ENCODE assay signal across 14 cellular contexts in the genomic region with DNA sequence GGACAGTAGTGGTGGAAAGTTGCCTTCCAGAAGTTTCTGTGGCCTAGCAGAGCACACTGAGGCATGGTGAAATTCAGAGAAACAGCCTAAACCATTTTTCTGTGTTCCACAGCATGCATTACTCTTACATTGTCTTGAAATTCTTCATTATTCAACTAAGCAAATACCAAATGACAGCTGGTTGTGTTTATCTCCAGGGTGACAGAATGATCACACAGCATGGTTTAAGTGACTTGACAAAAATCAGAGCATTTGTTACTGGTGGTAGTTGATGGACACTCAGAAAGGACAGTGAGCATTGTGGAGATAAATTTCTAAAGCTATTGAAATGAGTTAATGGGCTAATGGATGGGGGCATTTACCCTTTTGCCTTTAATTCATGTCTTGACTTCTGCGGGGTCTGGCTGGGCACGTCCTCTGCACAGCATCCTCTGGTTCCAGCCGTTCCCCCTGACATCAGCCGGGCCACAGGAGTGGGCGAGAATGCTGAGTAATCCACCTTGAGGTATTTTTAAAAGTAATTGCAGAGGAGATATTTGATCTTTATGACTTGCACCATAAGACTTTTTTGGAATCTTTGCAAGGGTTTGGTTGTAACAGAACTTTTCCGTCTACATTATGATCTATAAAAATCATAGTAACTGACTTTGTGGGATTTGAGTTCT.
"Had no signal": no experiment of that assay in that cellular context is flagged by ENCODE, and none has a peak within 500 bp of the region (broad histone marks: within the 10 kb centered on the region; RNA-seq: fewer than 3 reads in every experiment).

No MANE protein-coding gene starts in this region.

- H3K4me1 Mint-ChIP-seq: activated naive CD8-positive, alpha-beta T cell treated with anti-CD3 and anti-CD28 coated beads for 36 hours had no signal

- DNase-seq: activated CD4-positive, alpha-beta T cell treated with anti-CD3 and anti-CD28 coated beads, Interleukin-2, amount 50 U/mL, for 1 hour; activated CD8-positive, alpha-beta memory T cell treated with anti-CD3 and anti-CD28 coated beads for 24 hours; activated naive CD8-positive, alpha-beta T cell treated with anti-CD3 and anti-CD28 coated beads for 36 hours; brain microvascular endothelial cell; cortex of kidney; effector CD8-positive, alpha-beta T cell; foreskin melanocyte; mesendoderm; nephron progenitor cell; occipital lobe; right cardiac atrium; T-helper 9 cell had no signal

- H3K27ac Mint-ChIP-seq: activated naive CD8-positive, alpha-beta T cell treated with anti-CD3 and anti-CD28 coated beads for 36 hours; nephron progenitor cell; progenitor cell of endocrine pancreas; stimulated activated naive CD8-positive, alpha-beta T cell treated with anti-CD3 and anti-CD28 coated beads, Interleukin-15, Interleukin-2, amounts not matched to agents 100 ng/mL and 50 ng/mL, for 24 hours had no signal

- H3K9me3 Mint-ChIP-seq: activated naive CD8-positive, alpha-beta T cell treated with anti-CD3 and anti-CD28 coated beads for 36 hours; nephron progenitor cell; stimulated activated naive CD8-positive, alpha-beta T cell treated with anti-CD3 and anti-CD28 coated beads, Interleukin-15, Interleukin-2, amounts not matched to agents 100 ng/mL and 50 ng/mL, for 24 hours had no signal

- H3K4me3 Mint-ChIP-seq: activated naive CD8-positive, alpha-beta T cell treated with anti-CD3 and anti-CD28 coated beads for 36 hours; nephron progenitor cell; stimulated activated naive CD8-positive, alpha-beta T cell treated with anti-CD3 and anti-CD28 coated beads, Interleukin-15, Interleukin-2, amounts not matched to agents 100 ng/mL and 50 ng/mL, for 24 hours had no signal

- H3K27me3 Mint-ChIP-seq: activated naive CD8-positive, alpha-beta T cell treated with anti-CD3 and anti-CD28 coated beads for 36 hours; stimulated activated naive CD8-positive, alpha-beta T cell treated with anti-CD3 and anti-CD28 coated beads, Interleukin-15, Interleukin-2, amounts not matched to agents 100 ng/mL and 50 ng/mL, for 24 hours had no signal
